Comparison of ENCODE assay signal across 25 cellular contexts in genomic region chr11:125892994-125893393, GRCh38. TPM values are rescaled to one million over a fixed set of nuclear protein-coding genes. Genes with fewer than 3 reads are reported as not detected.
DNase-seq lines count a peak whose midpoint lies in the region; ATAC-seq and TF ChIP-seq lines count a peak whose summit lies in the region.
"Had no signal": no experiment of that assay in that cellular context is flagged by ENCODE, and none has a peak within 500 bp of the region (broad histone marks: within the 10 kb centered on the region; RNA-seq: fewer than 3 reads in every experiment).

No MANE protein-coding gene starts in this region.

- H3K36me3 Mint-ChIP-seq in MCF 10A (ENCODE audit: insufficient read depth, unreplicated experiment), result peaks cover 37% of the 10 kb centered on the region
- H3K36me3 Mint-ChIP-seq in T-helper 2 cell treated with Interferon-gamma antibody and Interleukin-4, amounts not matched to agents 5 μg/mL and 100 μg/mL, for 36 hours (ENCODE audit: low read depth), result peaks cover 50% of the 10 kb centered on the region

- H3K4me1 ChIP-seq in mammary epithelial cell (ENCODE audit: insufficient read depth, low read length) (peaks cover 6% of the 10 kb centered on the region), prostate gland (replicated peaks) (peaks cover 9% of the 10 kb centered on the region)

- CTCF ChIA-PET in MCF 10A (lab: Yijun Ruan, JAX) (interaction anchor here (0.6 kb wide), 1 partner anchor 301 kb away, joined by 3 read pairs; no protein-coding TSS in a partner anchor), mammary epithelial cell (lab: Charles Lee; ENCODE audit: low non-redundant PET) (no interaction called here)

- H3K9me3 Mint-ChIP-seq in MCF 10A (ENCODE audit: unreplicated experiment), result no peaks in the 10 kb centered on the region
- no peaks in the 10 kb centered on the region for H3K9me3 Mint-ChIP-seq in T-helper 2 cell treated with Interferon-gamma antibody and Interleukin-4, amounts not matched to agents 5 μg/mL and 100 μg/mL, for 36 hours
- H3K9me3 Mint-ChIP-seq: CD8-positive, alpha-beta T cell had no signal

- no peak for TF ChIP-seq POLR2A in prostate gland (IDR thresholded peaks at IDR 0.05)

- no peaks in the 10 kb centered on the region for H4K20me1 ChIP-seq in mammary epithelial cell (ENCODE audit: insufficient read depth, low read length)

- H3K4me3 Mint-ChIP-seq in MCF 10A (ENCODE audit: unreplicated experiment), result no peak overlapping the region
- no peak overlapping the region for H3K4me3 Mint-ChIP-seq in T-helper 2 cell treated with Interferon-gamma antibody and Interleukin-4, amounts not matched to agents 5 μg/mL and 100 μg/mL, for 36 hours
- H3K4me3 Mint-ChIP-seq: CD8-positive, alpha-beta T cell had no signal

- no peak overlapping the region for H3K4me2 ChIP-seq in mammary epithelial cell (ENCODE audit: insufficient read depth, low read depth, low read length)

- POLR2A ChIA-PET in MCF 10A (lab: Yijun Ruan, JAX), result interaction anchor here (1.8 kb wide), 1 partner anchor 10 kb away, joined by 12 read pairs; the partner anchor contains the start of gene PUS3

- no peak overlapping the region for H3K4me3 ChIP-seq in mammary epithelial cell (replicated peaks in 1 of 3; ENCODE audit: insufficient read depth in 1 of 3, low read depth in 2 of 3, low read length in 3 of 3)
- H3K4me3 ChIP-seq in prostate gland, result no peak overlapping the region
- H3K4me3 ChIP-seq: Peyer's patch had no signal

- in situ Hi-C loops in mammary epithelial cell (cut with MboI; ENCODE audit: low sequenced_read_pairs in 2 of 2), result no loop called here

- peaks cover 94% of the 10 kb centered on the region for H3K79me2 ChIP-seq in mammary epithelial cell (ENCODE audit: insufficient read depth, low read length)

- H3K4me1 Mint-ChIP-seq in MCF 10A (ENCODE audit: insufficient read depth, unreplicated experiment), result peaks cover 29% of the 10 kb centered on the region
- H3K4me1 Mint-ChIP-seq in T-helper 2 cell treated with Interferon-gamma antibody and Interleukin-4, amounts not matched to agents 5 μg/mL and 100 μg/mL, for 36 hours (ENCODE audit: low read depth), result peaks cover 46% of the 10 kb centered on the region

- peak overlapping the region; percentile 0 for H3K27ac Mint-ChIP-seq in MCF 10A (ENCODE audit: low read depth, unreplicated experiment)
- no peak overlapping the region for H3K27ac Mint-ChIP-seq in T-helper 2 cell treated with Interferon-gamma antibody and Interleukin-4, amounts not matched to agents 5 μg/mL and 100 μg/mL, for 36 hours
- H3K27ac Mint-ChIP-seq: CD8-positive, alpha-beta T cell had no signal

- H3K27me3 ChIP-seq in mammary epithelial cell (ENCODE audit: insufficient read depth, low read length) (no peaks in the 10 kb centered on the region), prostate gland (replicated peaks; ENCODE audit: insufficient read depth) (no peaks in the 10 kb centered on the region)
- H3K27me3 ChIP-seq: Peyer's patch had no signal

- ATAC-seq in left colon (peak; percentile 76), HG03469 (IDR thresholded peaks at IDR 0.05; ENCODE audit: unreplicated experiment) (no peak), GM18498 (IDR thresholded peaks at IDR 0.05; ENCODE audit: unreplicated experiment) (no peak)
- ATAC-seq: CD8-positive, alpha-beta T cell had no signal

- no peak overlapping the region for H3K9ac ChIP-seq in mammary epithelial cell (ENCODE audit: insufficient read depth, low read length)

- peaks cover 19% of the 10 kb centered on the region for H3K36me3 ChIP-seq in mammary epithelial cell (ENCODE audit: insufficient read depth, low read length)
- no peaks in the 10 kb centered on the region for H3K36me3 ChIP-seq in prostate gland

- DNase-seq in MCF 10A (ENCODE audit: unreplicated experiment) (no peak), mammary epithelial cell (no peak), left colon (no peak), prostate gland (ENCODE audit: low spot score) (peak; percentile 60), NCI-H1436 (lab: John Stamatoyannopoulos, UW) (no peak)
- no peak for DNase-seq in T-helper 2 cell treated with Interferon-gamma antibody and Interleukin-4, amounts not matched to agents 5 μg/mL and 100 μg/mL, for 36 hours (ENCODE audit: low spot score)
- DNase-seq: 8988T; AML-193; C1 segment of cervical spinal cord; CD8-positive, alpha-beta T cell; GDM1; GOT3; HCEC 1CT; KG1; NCI-H1105; NCI-H1694; NCI-H2081 treated with DMSO at 0.1 percent for 48 hours; NCI-H2171 treated with DMSO at 0.1 percent for 48 hours; NCI-H524 treated with DMSO at 0.1 percent for 48 hours; NCI-H82; Peyer's patch had no signal

- BruUV-seq in MCF 10A (replicated peaks; lab: Mats Ljungman, UMichigan), result no TSS peak
- no TSS peak for BruUV-seq in mammary epithelial cell (replicated peaks; lab: Mats Ljungman, UMichigan)

- intact Hi-C loops in MCF 10A (cut with micrococcal nuclease), result no loop called here
- intact Hi-C loops in mammary epithelial cell (cut with micrococcal nuclease), result no loop called here
- intact Hi-C loops in left colon (cut with DNase I, micrococcal nuclease), result no loop called here
- intact Hi-C loops in prostate gland (cut with DNase I), result no loop called here

- H3K27me3 Mint-ChIP-seq in MCF 10A (ENCODE audit: insufficient read depth, unreplicated experiment), result no peaks in the 10 kb centered on the region
- H3K27me3 Mint-ChIP-seq in T-helper 2 cell treated with Interferon-gamma antibody and Interleukin-4, amounts not matched to agents 5 μg/mL and 100 μg/mL, for 36 hours (ENCODE audit: low read depth), result no peaks in the 10 kb centered on the region

- no peak for TF ChIP-seq CTCF in MCF 10A (IDR thresholded peaks at IDR 0.05; ENCODE audit: unreplicated experiment)
- no peak for TF ChIP-seq CTCF in mammary epithelial cell (conservative IDR thresholded peaks at IDR 0.05 in 1 of 2, IDR thresholded peaks at IDR 0.05 in 1 of 2; ENCODE audit: extremely low read depth in 1 of 2, insufficient read depth in 1 of 2, low read depth in 1 of 2, low read length in 2 of 2)
- no peak for TF ChIP-seq CTCF in prostate gland (IDR thresholded peaks at IDR 0.05)

- H3K27ac ChIP-seq in mammary epithelial cell (ENCODE audit: insufficient read depth, low read depth, low read length) (no peak overlapping the region), prostate gland (no peak overlapping the region)
- H3K27ac ChIP-seq: Peyer's patch had no signal

- dilution Hi-C loops in mammary epithelial cell (cut with HindIII; ENCODE audit: low sequenced_read_pairs), result no loop called here

- H3K9me3 ChIP-seq in mammary epithelial cell (replicated peaks; ENCODE audit: insufficient read depth, low read length), result no peaks in the 10 kb centered on the region
- H3K9me3 ChIP-seq in prostate gland, result no peaks in the 10 kb centered on the region
- H3K9me3 ChIP-seq: Peyer's patch had no signal

- no peak overlapping the region for H2AFZ ChIP-seq in mammary epithelial cell (ENCODE audit: low read depth, low read length)

RNA-seq across cellular contexts. Expression of gene HYLS1, which starts 5.5 kb away (rescaled TPM):
- total RNA-seq in MCF 10A (2022) (7.9 and 10.2 TPM in 2 replicates), mammary epithelial cell (1 to 10 TPM; 2.5 to 8.8 TPM), left colon (1 to 10 TPM; 4.9 to 5.1 TPM), prostate gland (1 to 10 TPM; 4.4 to 6.5 TPM)
- polyA plus RNA-seq in mammary epithelial cell, result 6.5 TPM
- 6.0 TPM for polyA minus RNA-seq in mammary epithelial cell

RNA-seq across cellular contexts. Expression of gene PUS3, which starts 10.0 kb away (rescaled TPM):
- total RNA-seq in MCF 10A (2022), result 12.7 and 16.5 TPM in 2 replicates
- 10 to 100 TPM; 10.7 to 12.0 TPM for total RNA-seq in mammary epithelial cell
- 10.5 TPM for polyA plus RNA-seq in mammary epithelial cell
- polyA minus RNA-seq in mammary epithelial cell, result 3.5 TPM
- total RNA-seq in left colon, result 1 to 10 TPM; 4.7 to 7.5 TPM
- 10 to 100 TPM in 1 of 2 donors, 1 to 10 TPM in 1; 8.3 to 11.8 TPM for total RNA-seq in prostate gland

RNA-seq across cellular contexts. Expression of gene DDX25, which starts 11.3 kb away (rescaled TPM):
- total RNA-seq in MCF 10A (2022), result not detected in 2 replicates
- total RNA-seq in mammary epithelial cell, result not detected
- 0.05 TPM for polyA plus RNA-seq in mammary epithelial cell
- not detected for polyA minus RNA-seq in mammary epithelial cell
- total RNA-seq in left colon, result under 1 TPM; 0.20 to 0.27 TPM
- 1 to 10 TPM in 1 of 2 donors, not detected in 1; 9.5 TPM for total RNA-seq in prostate gland
- total RNA-seq: HT1080 had no signal
- polyA plus RNA-seq: AG04450 had no signal

RNA-seq across cellular contexts. Expression of gene VSIG10L2, which starts 52.9 kb away (rescaled TPM):
- total RNA-seq in MCF 10A (2022), result not detected in 2 replicates
- total RNA-seq in mammary epithelial cell, result not detected
- polyA plus RNA-seq in mammary epithelial cell, result not detected
- polyA minus RNA-seq in mammary epithelial cell, result not detected
- total RNA-seq in left colon, result not detected
- 1 to 10 TPM in 1 of 2 donors, under 1 TPM in 1; 0.14 to 1.3 TPM for total RNA-seq in prostate gland
- total RNA-seq: CD8-positive, alpha-beta T cell; HT1080; Peyer's patch had no signal
- polyA plus RNA-seq: AG04450 had no signal

RNA-seq across cellular contexts. Expression of gene PATE4, which starts 59.9 kb away (rescaled TPM):
- not detected in 2 replicates for total RNA-seq in MCF 10A (2022)
- not detected for total RNA-seq in mammary epithelial cell
- polyA plus RNA-seq in mammary epithelial cell, result not detected
- not detected for polyA minus RNA-seq in mammary epithelial cell
- not detected for total RNA-seq in left colon
- 1 to 10 TPM in 1 of 2 donors, not detected in 1; 3.1 TPM for total RNA-seq in prostate gland
- total RNA-seq: CD8-positive, alpha-beta T cell; HT1080; Peyer's patch had no signal
- polyA plus RNA-seq: AG04450 had no signal
